In the genomic region with DNA sequence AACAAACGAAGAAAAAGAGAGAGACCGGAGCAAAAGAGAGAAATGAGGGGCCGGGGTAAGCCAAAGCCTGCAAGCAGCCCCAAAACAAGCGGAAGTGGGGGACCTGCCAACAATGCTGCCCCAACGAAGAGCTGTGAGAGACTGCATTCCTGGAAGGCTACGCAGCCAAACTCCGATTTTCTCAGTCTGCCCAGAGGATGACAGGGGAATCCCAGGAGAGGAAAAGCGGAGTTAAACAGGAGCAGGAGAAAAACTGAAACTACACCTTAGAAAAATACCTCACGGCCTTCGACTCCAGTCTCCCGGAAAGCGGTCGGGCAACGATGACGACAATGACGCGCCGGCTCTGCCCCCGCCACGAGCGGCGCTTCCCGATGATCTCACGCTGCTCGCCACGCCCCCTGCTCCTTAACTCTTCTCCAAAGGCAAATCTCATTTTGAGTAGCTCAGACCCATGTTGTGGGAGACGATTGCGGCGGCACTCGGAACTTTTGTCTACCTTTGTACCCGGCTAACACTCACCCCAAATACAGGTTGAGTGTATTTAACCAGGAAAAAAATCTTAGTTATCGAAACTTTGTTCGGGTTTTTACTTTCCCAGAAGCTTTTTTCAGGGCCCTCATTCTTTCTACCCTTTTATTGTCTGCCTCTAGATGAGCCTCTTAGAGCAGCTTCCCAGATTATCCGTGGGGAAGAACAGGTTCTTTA, we compare ENCODE assay signal across 8 cellular contexts. TPM values are rescaled to one million over a fixed set of nuclear protein-coding genes. Genes with fewer than 3 reads are reported as not detected.
DNase-seq lines count a peak whose midpoint lies in the region; ATAC-seq and TF ChIP-seq lines count a peak whose summit lies in the region.

A gene with protein sequence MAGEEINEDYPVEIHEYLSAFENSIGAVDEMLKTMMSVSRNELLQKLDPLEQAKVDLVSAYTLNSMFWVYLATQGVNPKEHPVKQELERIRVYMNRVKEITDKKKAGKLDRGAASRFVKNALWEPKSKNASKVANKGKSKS (minus strand): TSS at position 325 of the 708 bp plus-strand sequence. CDS start 15,694 bp downstream, outside the sequence.

- peaks cover 10% of the 10 kb centered on the region for H3K4me1 ChIP-seq in mucosa of descending colon (ENCODE audit: low read depth)

- DNase-seq in DMS 273 (lab: John Stamatoyannopoulos, UW; ENCODE audit: unreplicated experiment) (peak; percentile 97), OCI-M2 (lab: John Stamatoyannopoulos, UW; ENCODE audit: unreplicated experiment) (peak; percentile 43), activated T-cell treated with anti-CD3 and anti-CD28 coated beads for 4 hours (peak; percentile 95), epithelial cell of prostate (ENCODE audit: low read depth, low spot score) (peak; percentile 60), mucosa of descending colon (peak; percentile 96 to 99 (median 97))
- peak; percentile 91 for DNase-seq in stimulated activated CD8-positive, alpha-beta memory T cell treated with anti-CD3 and anti-CD28 coated beads, Interleukin-4, amount 100 ng/mL, for 24 hours (ENCODE audit: low read depth)

- no peaks in the 10 kb centered on the region for H3K9me3 ChIP-seq in mucosa of descending colon

- peak within 1 kb of the TSS; percentile 77 for H3K4me3 ChIP-seq in mucosa of descending colon

- H3K27ac Mint-ChIP-seq in IgD-negative memory B cell, result peak within 1 kb of the TSS; percentile 91 to 98 (median 96)

- intact Hi-C loops in mucosa of descending colon (cut with DNase I, micrococcal nuclease), result no loop called here

- peaks cover 24 to 39% (median 28%) of the 10 kb centered on the region in 3 donors for H3K4me1 Mint-ChIP-seq in IgD-negative memory B cell

- peak within 1 kb of the TSS; percentile 90 for H3K27ac ChIP-seq in epithelial cell of prostate

- no peak for TF ChIP-seq CTCF in mucosa of descending colon (IDR thresholded peaks at IDR 0.05)

- peak within 1 kb of the TSS; percentile 92 to 99 (median 96) for H3K4me3 Mint-ChIP-seq in IgD-negative memory B cell

- ATAC-seq in GM21528 (IDR thresholded peaks at IDR 0.05; ENCODE audit: low FRiP score, unreplicated experiment), result peak; percentile 92
- peak; percentile 100 for ATAC-seq in mucosa of descending colon

- no peaks in the 10 kb centered on the region for H3K36me3 ChIP-seq in mucosa of descending colon (ENCODE audit: low read depth)

- H3K27me3 Mint-ChIP-seq in IgD-negative memory B cell, result peaks cover 2% of the 10 kb centered on the region

- H3K9me3 Mint-ChIP-seq in IgD-negative memory B cell, result no peaks in the 10 kb centered on the region

- no peaks in the 10 kb centered on the region for H3K36me3 Mint-ChIP-seq in IgD-negative memory B cell

RNA-seq across cellular contexts. Expression of the gene that starts here (rescaled TPM):
- 35.9 TPM for polyA plus RNA-seq in IgD-negative memory B cell
- total RNA-seq in mucosa of descending colon, result 10 to 100 TPM; 13.2 to 18.8 (median 14.1) TPM

Comparison
In these comparisons a context has a peak if more than half of its experiments do, and no peak if none do; other contexts are left out.
1. Peak in every context shown above with its lines: DNase-seq, ATAC-seq, H3K4me3 ChIP-seq and H3K27ac ChIP-seq.
2. DNase-seq: peak in every context shown above with its lines; median percentile 97 in DMS 273; 97 in mucosa of descending colon; 95 in activated T-cell treated with anti-CD3 and anti-CD28 coated beads for 4 hours; 91 in stimulated activated CD8-positive, alpha-beta memory T cell treated with anti-CD3 and anti-CD28 coated beads, Interleukin-4, amount 100 ng/mL, for 24 hours; 60 in epithelial cell of prostate; 43 in OCI-M2.